In the genomic region with DNA sequence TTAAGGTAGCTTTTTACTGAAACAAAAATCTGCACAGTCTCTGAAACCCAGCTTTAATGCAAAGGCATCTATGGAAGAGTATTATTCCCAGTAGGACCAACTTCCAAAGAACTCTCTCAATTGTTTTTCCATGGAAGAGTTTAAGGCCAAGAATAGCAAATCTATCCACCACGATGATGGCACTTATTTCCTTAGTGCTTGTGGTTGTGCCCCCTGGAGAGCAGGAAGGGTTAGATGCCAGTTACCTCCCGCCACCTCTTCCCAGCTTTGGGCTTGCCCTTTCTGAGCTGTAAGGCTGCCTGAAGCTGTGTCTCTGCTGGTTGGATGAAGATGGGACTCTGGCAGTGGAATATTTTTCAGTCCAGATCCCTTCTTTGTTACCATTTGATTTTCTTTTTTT, we compare ENCODE assay signal across 21 cellular contexts.
"Had no signal": no experiment of that assay in that cellular context is flagged by ENCODE, and none has a peak within 500 bp of the region (broad histone marks: within the 10 kb centered on the region; RNA-seq: fewer than 3 reads in every experiment).

No MANE protein-coding gene starts in this region.

- H3K27ac Mint-ChIP-seq: natural killer cell treated with Interleukin-12 subunit alpha and Interleukin-12 subunit beta and Interleukin-15 and Interleukin-18, amount 100 ng/mL, for 72 hours; progenitor cell of endocrine pancreas had no signal

- H3K27ac ChIP-seq: adrenal gland, coronary artery, esophagus squamous epithelium, tibial nerve, uterus, WERI-Rb-1 had no signal

- H3K36me3 Mint-ChIP-seq: natural killer cell treated with Interleukin-12 subunit alpha and Interleukin-12 subunit beta and Interleukin-15 and Interleukin-18, amount 100 ng/mL, for 72 hours had no signal

- H3K4me3 ChIP-seq: adrenal gland, coronary artery, esophagus squamous epithelium, tibial nerve, uterus had no signal

- H3K36me3 ChIP-seq: adrenal gland, esophagus squamous epithelium, tibial nerve, uterus, WERI-Rb-1 had no signal

- DNase-seq: activated CD4-positive, alpha-beta T cell treated with anti-CD3 and anti-CD28 coated beads, Interleukin-2, amount 50 U/mL, for 48 hours; activated effector memory CD4-positive, alpha-beta T cell treated with Interleukin-2 at 50 U/mL for 16 hours; activated naive CD4-positive, alpha-beta T cell treated with anti-CD3 and anti-CD28 coated beads, Interleukin-2, amount 50 U/mL, for 16 hours; activated T-cell treated with anti-CD3 and anti-CD28 coated beads, Interleukin-2, amount 50 U/mL, for 1 hour; adrenal gland; esophagus squamous epithelium; glutamatergic neuron; hypothalamus; small intestine; stimulated activated CD4-positive, alpha-beta T cell treated with anti-CD3 and anti-CD28 coated beads, Interleukin-4, amount 100 ng/mL, for 24 hours; stimulated activated CD8-positive, alpha-beta memory T cell treated with anti-CD3 and anti-CD28 coated beads, Interleukin-4, amount 100 ng/mL, for 48 hours; stimulated activated naive CD4-positive, alpha-beta T cell treated with Interleukin-2 at 50 U/mL for 16 hours; substantia nigra; T1000; uterus; WERI-Rb-1 had no signal

- H3K4me3 Mint-ChIP-seq: central memory CD8-positive, alpha-beta T cell; natural killer cell treated with Interleukin-12 subunit alpha and Interleukin-12 subunit beta and Interleukin-15 and Interleukin-18, amount 100 ng/mL, for 72 hours had no signal

- H3K9me3 Mint-ChIP-seq: central memory CD8-positive, alpha-beta T cell; natural killer cell treated with Interleukin-12 subunit alpha and Interleukin-12 subunit beta and Interleukin-15 and Interleukin-18, amount 100 ng/mL, for 72 hours had no signal

- H3K27me3 ChIP-seq: adrenal gland, esophagus squamous epithelium, tibial nerve, uterus had no signal

- H3K9me3 ChIP-seq: adrenal gland, esophagus squamous epithelium, tibial nerve, uterus had no signal

- H3K4me1 ChIP-seq: uterus had no signal

- H3K27me3 Mint-ChIP-seq: central memory CD8-positive, alpha-beta T cell had no signal
